Comparison of ENCODE assay signal across 8 cellular contexts in genomic region chr6:117685359-117685758, GRCh38.
"Had no signal": no experiment of that assay in that cellular context is flagged by ENCODE, and none has a peak within 500 bp of the region (broad histone marks: within the 10 kb centered on the region; RNA-seq: fewer than 3 reads in every experiment).

No MANE protein-coding gene starts in this region.

- H3K4me3 ChIP-seq: GM23338, K562 had no signal

- H3K4me3 Mint-ChIP-seq: GM23338, H9 had no signal

- H3K4me2 ChIP-seq: GM23338 had no signal

- H3K9me3 Mint-ChIP-seq: GM23338, H9 had no signal

- FAIRE-seq: H1, H54, K562 had no signal

- H2AFZ ChIP-seq: GM23338 had no signal

- DNase-seq: H9, HCEC 1CT, IMR-90, KG1 had no signal

- H3K27ac Mint-ChIP-seq: GM23338, H9 had no signal

- ATAC-seq: GM23338, K562 had no signal
